23 cellular contexts compared by ENCODE assay signal in the genomic region with DNA sequence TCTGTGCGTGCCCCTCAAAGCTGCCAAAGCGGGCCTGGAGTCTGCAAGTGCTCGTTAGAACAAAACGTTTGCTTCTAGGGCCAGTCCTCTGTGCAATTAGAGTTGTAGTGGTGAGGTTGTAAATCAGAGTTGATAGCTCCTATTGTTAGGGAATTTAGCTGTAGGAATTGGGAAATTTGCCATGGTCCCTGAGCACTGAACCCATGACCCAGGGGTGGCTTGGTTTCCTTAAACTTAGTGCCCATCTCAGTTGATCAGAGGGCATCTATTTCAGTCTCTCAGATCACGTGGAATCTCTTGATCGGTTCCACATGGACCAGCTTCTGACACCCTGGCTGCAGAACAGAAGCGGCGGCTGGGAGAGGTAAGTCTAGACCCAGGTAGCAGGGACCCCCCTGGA.
"Had no signal": no experiment of that assay in that cellular context is flagged by ENCODE, and none has a peak within 500 bp of the region (broad histone marks: within the 10 kb centered on the region; RNA-seq: fewer than 3 reads in every experiment).

No MANE protein-coding gene starts in this region.

- ATAC-seq: HepG2 had no signal

- H3K4me1 ChIP-seq: SJSA1 had no signal

- H3K4me3 ChIP-seq: MG63, SJSA1, SK-N-MC had no signal

- FAIRE-seq: HepG2, RCC 7860 had no signal

- H3K27ac ChIP-seq: SJSA1, SK-N-MC had no signal

- DNase-seq: IMR-90, Karpas-422, KG1, MG63, NCI-H1092, NCI-H1436 treated with DMSO at 0.1 percent for 48 hours, NCI-H1694, NCI-H187 treated with DMSO at 0.1 percent for 48 hours, NCI-H2029 treated with DMSO at 0.1 percent for 48 hours, NCI-H2171, NCI-H226, NCI-H446, NCI-H510A, NCI-H524 treated with DMSO at 0.1 percent for 48 hours, NCI-H69, NCI-H774, Right ventricle myocardium superior, RPMI8226, SIG-M5 had no signal

- H3K9me3 ChIP-seq: MG63, SJSA1 had no signal

- H3K36me3 ChIP-seq: MG63, SJSA1 had no signal

- H3K27me3 ChIP-seq: MG63 had no signal
